ENCODE assay signal across 12 cellular contexts in genomic region chr13:50690020-50690419, GRCh38.
DNase-seq lines count a peak whose midpoint lies in the region; ATAC-seq and TF ChIP-seq lines count a peak whose summit lies in the region.
"Had no signal": no experiment of that assay in that cellular context is flagged by ENCODE, and none has a peak within 500 bp of the region (broad histone marks: within the 10 kb centered on the region; RNA-seq: fewer than 3 reads in every experiment).

No MANE protein-coding gene starts in this region.

- no peak for ATAC-seq in DND-41 (ENCODE audit: insufficient read depth, low read depth)
- no peak for ATAC-seq in activated naive CD8-positive, alpha-beta T cell treated with anti-CD3 and anti-CD28 coated beads, Interleukin-2, amount 50 U/mL, for 24 hours

- H3K36me3 Mint-ChIP-seq in activated naive CD8-positive, alpha-beta T cell treated with anti-CD3 and anti-CD28 coated beads, Interleukin-2, amount 50 U/mL, for 24 hours (ENCODE audit: low read depth): no peaks in the 10 kb centered on the region
- H3K36me3 Mint-ChIP-seq: CD8-positive, alpha-beta memory T cell had no signal

- H3K4me2 ChIP-seq in DND-41 (ENCODE audit: insufficient read depth, low read length): no peak overlapping the region

- H3K9ac ChIP-seq in DND-41 (ENCODE audit: low read depth, low read length): no peak overlapping the region

- H3K27me3 ChIP-seq in DND-41 (ENCODE audit: insufficient read depth, low read length, poor library complexity): no peaks in the 10 kb centered on the region
- no peaks in the 10 kb centered on the region for H3K27me3 ChIP-seq in Peyer's patch

- no peak for TF ChIP-seq POLR2A in Peyer's patch (IDR thresholded peaks at IDR 0.05)

- no peak for TF ChIP-seq CTCF in DND-41 (IDR thresholded peaks at IDR 0.05; ENCODE audit: borderline replicate concordance, extremely low read depth, low read length, poor library complexity, severe bottlenecking)
- no peak for TF ChIP-seq CTCF in Peyer's patch (IDR thresholded peaks at IDR 0.05)

- no peak overlapping the region for H3K27ac Mint-ChIP-seq in activated naive CD8-positive, alpha-beta T cell treated with anti-CD3 and anti-CD28 coated beads, Interleukin-2, amount 50 U/mL, for 24 hours
- H3K27ac Mint-ChIP-seq: CD8-positive, alpha-beta memory T cell; H9 had no signal

- H3K4me1 Mint-ChIP-seq in activated naive CD8-positive, alpha-beta T cell treated with anti-CD3 and anti-CD28 coated beads, Interleukin-2, amount 50 U/mL, for 24 hours: peaks cover 11% of the 10 kb centered on the region

- H3K4me1 ChIP-seq in DND-41 (ENCODE audit: insufficient read depth, low read length) (peaks cover 62% of the 10 kb centered on the region), Peyer's patch (no peaks in the 10 kb centered on the region)

- H3K4me3 Mint-ChIP-seq in activated naive CD8-positive, alpha-beta T cell treated with anti-CD3 and anti-CD28 coated beads, Interleukin-2, amount 50 U/mL, for 24 hours: no peak overlapping the region
- H3K4me3 Mint-ChIP-seq: CD8-positive, alpha-beta memory T cell; H9 had no signal

- no peaks in the 10 kb centered on the region for H4K20me1 ChIP-seq in DND-41 (ENCODE audit: insufficient read depth, low read length)

- DNase-seq in DND-41 (no peak), NCI-H82 treated with DMSO at 0.1 percent for 48 hours (lab: John Stamatoyannopoulos, UW; ENCODE audit: unreplicated experiment) (peak; percentile 22), left kidney (ENCODE audit: low read depth, low spot score) (peak; percentile 59), Peyer's patch (no peak), C1 segment of cervical spinal cord (lab: John Stamatoyannopoulos, UW) (no peak), SIG-M5 treated with dmso at 0.1 percent for 504 hours (lab: John Stamatoyannopoulos, UW; ENCODE audit: unreplicated experiment) (no peak)
- DNase-seq in activated naive CD8-positive, alpha-beta T cell treated with anti-CD3 and anti-CD28 coated beads, Interleukin-2, amount 50 U/mL, for 24 hours: no peak
- DNase-seq: Caco-2; CD8-positive, alpha-beta memory T cell; GOT3; H9; IMR-90 had no signal

- no peaks in the 10 kb centered on the region for H3K9me3 ChIP-seq in DND-41 (ENCODE audit: insufficient read depth, low read length, severe bottlenecking)
- H3K9me3 ChIP-seq in Peyer's patch: no peaks in the 10 kb centered on the region
- H3K9me3 ChIP-seq: Caco-2 had no signal

- peaks cover 3% of the 10 kb centered on the region for H3K27me3 Mint-ChIP-seq in activated naive CD8-positive, alpha-beta T cell treated with anti-CD3 and anti-CD28 coated beads, Interleukin-2, amount 50 U/mL, for 24 hours

- H3K4me3 ChIP-seq in DND-41 (ENCODE audit: low read depth in 1 of 2, low read length in 2 of 2) (no peak overlapping the region), Peyer's patch (no peak overlapping the region)

- H2AFZ ChIP-seq in DND-41 (ENCODE audit: low read depth, low read length): no peak overlapping the region

- H3K79me2 ChIP-seq in DND-41 (ENCODE audit: insufficient read depth, low read length): no peaks in the 10 kb centered on the region

- 0 out of 2 replicates have a peak overlapping the region, but pooled peaks have one; percentile 56 for H3K27ac ChIP-seq in DND-41 (ENCODE audit: low read length)
- H3K27ac ChIP-seq in Peyer's patch: no peak overlapping the region

- H3K36me3 ChIP-seq in DND-41 (ENCODE audit: insufficient read depth, low read length): no peaks in the 10 kb centered on the region
- no peaks in the 10 kb centered on the region for H3K36me3 ChIP-seq in Peyer's patch

- H3K9me3 Mint-ChIP-seq in activated naive CD8-positive, alpha-beta T cell treated with anti-CD3 and anti-CD28 coated beads, Interleukin-2, amount 50 U/mL, for 24 hours: no peaks in the 10 kb centered on the region
- H3K9me3 Mint-ChIP-seq: CD8-positive, alpha-beta memory T cell; H9 had no signal

Comparison
In these comparisons a context has a peak if more than half of its experiments do, and no peak if none do; other contexts are left out.
1. DNase-seq: peak in NCI-H82 treated with DMSO at 0.1 percent for 48 hours (single experiment) and left kidney (single experiment); none in DND-41 (single experiment), Peyer's patch (0 of 3), C1 segment of cervical spinal cord (0 of 14), activated naive CD8-positive, alpha-beta T cell treated with anti-CD3 and anti-CD28 coated beads, Interleukin-2, amount 50 U/mL, for 24 hours (single experiment) and SIG-M5 treated with dmso at 0.1 percent for 504 hours (single experiment).